In genomic region chr1:67947114-67947513, GRCh38 we compare ENCODE assay signal across 2 cellular contexts.
TF ChIP-seq lines count a peak whose summit lies in the region.

No MANE protein-coding gene starts in this region.

TF ChIP-seq in IMR-90, 13 proteins besides CTCF, POLR2A, EP300 and RAD21 (continued from another document):
- no peak for TF ChIP-seq ELK1 (IDR thresholded peaks at IDR 0.05; ENCODE audit: borderline replicate concordance, low read depth, low read length)
- no peak for TF ChIP-seq MAZ (IDR thresholded peaks at IDR 0.05; ENCODE audit: borderline replicate concordance, low read depth, low read length)
- no peak for TF ChIP-seq USF2 (IDR thresholded peaks at IDR 0.05; ENCODE audit: low read depth, low read length)
- no peak for TF ChIP-seq CHD1 (IDR thresholded peaks at IDR 0.05; ENCODE audit: low read depth, low read length)
- TF ChIP-seq RCOR1 (IDR thresholded peaks at IDR 0.05; ENCODE audit: insufficient replicate concordance, low read length): no peak
- no peak for TF ChIP-seq NFE2L2 (IDR thresholded peaks at IDR 0.05; ENCODE audit: low read depth, low read length)

TF ChIP-seq in K562, 482 proteins besides CTCF, POLR2A, EP300 and RAD21 (continued from another document):
- TF ChIP-seq CHAMP1 (IDR thresholded peaks at IDR 0.05) (no peak), ZNF436 (CRISPR knock-in tag; IDR thresholded peaks at IDR 0.05) (no peak), ZBTB7A (IDR thresholded peaks at IDR 0.05; ENCODE audit: borderline replicate concordance, control insufficient read depth, low read depth, low read length) (no peak), HCFC1 (IDR thresholded peaks at IDR 0.05; ENCODE audit: low read depth, low read length) (no peak), YBX1 (IDR thresholded peaks at IDR 0.05) (no peak), NELFE (IDR thresholded peaks at IDR 0.05; ENCODE audit: insufficient read depth, insufficient read length) (no peak), SLC30A9 (CRISPR knock-in tag; IDR thresholded peaks at IDR 0.05) (no peak), PURB (CRISPR knock-in tag; IDR thresholded peaks at IDR 0.05; ENCODE audit: low read depth) (no peak)
TF ChIP-seq in K562: peak in this region for 0.
